In genomic region chr18:49560277-49561126, GRCh38 we compare ENCODE assay signal across 8 cellular contexts. TPM values are rescaled to one million over a fixed set of nuclear protein-coding genes. Genes with fewer than 3 reads are reported as not detected.
DNase-seq lines count a peak whose midpoint lies in the region; ATAC-seq and TF ChIP-seq lines count a peak whose summit lies in the region.

No MANE protein-coding gene starts in this region.

- H3K27me3 Mint-ChIP-seq in Calu3 (ENCODE audit: unreplicated experiment): no peaks in the 10 kb centered on the region

- peaks cover 49% of the 10 kb centered on the region for H3K36me3 Mint-ChIP-seq in Calu3 (ENCODE audit: insufficient read depth, unreplicated experiment)

- H3K27me3 ChIP-seq in lower lobe of right lung (ENCODE audit: low read depth): peaks cover 39% of the 10 kb centered on the region

- TF ChIP-seq CTCF in Calu3 (IDR thresholded peaks at IDR 0.05; ENCODE audit: unreplicated experiment): no peak
- TF ChIP-seq CTCF in cardiac fibroblast (IDR thresholded peaks at IDR 0.05; ENCODE audit: low read depth, low read length): no peak
- TF ChIP-seq CTCF in lower lobe of right lung (IDR thresholded peaks at IDR 0.05): no peak

- DNase-seq in Calu3: peak; percentile 57
- peak; percentile 33 for DNase-seq in NCI-H2107 (lab: John Stamatoyannopoulos, UW)
- peak; percentile 22 to 27 for DNase-seq in cardiac fibroblast (ENCODE audit: low read depth in 2 of 2)
- no peak for DNase-seq in lower lobe of right lung

- H3K9me3 ChIP-seq in lower lobe of right lung: no peaks in the 10 kb centered on the region

- H3K4me3 ChIP-seq in cardiac fibroblast (replicated peaks in 1 of 2; ENCODE audit: low read depth in 2 of 2, low read length in 2 of 2) (peak overlapping the region; percentile 60 to 76), lower lobe of right lung (peak overlapping the region; percentile 49), urinary bladder (ENCODE audit: low read depth, low read length) (peak overlapping the region; percentile 36)

- CTCF ChIA-PET in Calu3 (lab: Charles Lee): interaction anchor here (0.5 to 2.3 kb wide), 9 partner anchors 50 to 623 kb away, joined by 3 to 13 read pairs (median 5); no protein-coding TSS in a partner anchor

- peaks cover 29% of the 10 kb centered on the region for H3K4me1 ChIP-seq in lower lobe of right lung
- H3K4me1 ChIP-seq in urinary bladder (ENCODE audit: insufficient read depth): no peaks in the 10 kb centered on the region

- peak overlapping the region; percentile 91 for H3K4me3 Mint-ChIP-seq in Calu3 (ENCODE audit: low read depth, unreplicated experiment)

- no TSS peak for BruUV-seq in Calu3 (replicated peaks; lab: Mats Ljungman, UMichigan)

- intact Hi-C loops in Calu3 (cut with micrococcal nuclease; ENCODE audit: unreplicated experiment) (loop anchor here (5.0 kb wide), 2 partner anchors 162 to 227 kb away; no protein-coding TSS in a partner anchor), lower lobe of right lung (cut with DNase I) (no loop called here)

- ATAC-seq in lower lobe of right lung (peak; percentile 26 to 43), GM19324 (IDR thresholded peaks at IDR 0.05; ENCODE audit: low FRiP score, unreplicated experiment) (no peak), HG02759 (IDR thresholded peaks at IDR 0.05; ENCODE audit: unreplicated experiment) (no peak), GM18861 (IDR thresholded peaks at IDR 0.05; ENCODE audit: unreplicated experiment) (no peak)

- H3K4me1 Mint-ChIP-seq in Calu3 (ENCODE audit: low read depth, unreplicated experiment): peaks cover 16% of the 10 kb centered on the region

- H3K27ac Mint-ChIP-seq in Calu3 (ENCODE audit: unreplicated experiment): peak overlapping the region; percentile 77

- H3K27ac ChIP-seq in lower lobe of right lung (no peak overlapping the region), urinary bladder (ENCODE audit: low read depth) (no peak overlapping the region)

- 3% methylated on average over 40 of the region's 40 CpGs for WGBS in urinary bladder

- no peaks in the 10 kb centered on the region for H3K36me3 ChIP-seq in lower lobe of right lung
- no peaks in the 10 kb centered on the region for H3K36me3 ChIP-seq in urinary bladder (ENCODE audit: insufficient read depth)

- no peaks in the 10 kb centered on the region for H3K9me3 Mint-ChIP-seq in Calu3 (ENCODE audit: low read depth, unreplicated experiment)

RNA-seq across cellular contexts. Expression of gene LIPG, which starts 1.4 kb away (rescaled TPM):
- total RNA-seq in Calu3 (2022) (36.6 and 44.0 TPM in 2 replicates), lower lobe of right lung (3.7 TPM), urinary bladder (5.0 TPM)
- polyA plus RNA-seq in urinary bladder: 0.85 TPM

Comparison
In these comparisons a context has a peak if more than half of its experiments do, and no peak if none do; other contexts are left out.
1. ATAC-seq: peak in lower lobe of right lung (2 of 2); none in GM19324 (single experiment), HG02759 (single experiment) and GM18861 (single experiment).
2. Peak in every context shown above with its lines, with median percentiles within 50 percentile points of each other: H3K4me3 ChIP-seq.